Comparison of ENCODE assay signal across 22 cellular contexts in genomic region chr4:184274288-184274951, GRCh38. TPM values are rescaled to one million over a fixed set of nuclear protein-coding genes. Genes with fewer than 3 reads are reported as not detected.
A peak's percentile ranks its signal among the peaks of the same experiment; 100 is the strongest.
DNase-seq lines count a peak whose midpoint lies in the region; ATAC-seq, FAIRE-seq and TF ChIP-seq lines count a peak whose summit lies in the region.
"Had no signal": no experiment of that assay in that cellular context is flagged by ENCODE, and none has a peak within 500 bp of the region (broad histone marks: within the 10 kb centered on the region; RNA-seq: fewer than 3 reads in every experiment).

No MANE protein-coding gene starts in this region.

- H3K9me3 ChIP-seq in H9 (ENCODE audit: control insufficient read depth, low read depth, low read length) (peaks cover 7% of the 10 kb centered on the region), H1 (ENCODE audit: insufficient read depth in 2 of 2, low read depth in 1 of 2, low read length in 1 of 2) (peaks cover 12 to 17% of the 10 kb centered on the region in 2 experiments), osteoblast (ENCODE audit: low read depth, low read length) (no peaks in the 10 kb centered on the region)
- H3K9me3 ChIP-seq: psoas muscle, vagina had no signal

- H4K91ac ChIP-seq in H9 (ENCODE audit: insufficient read length, low read depth, low read length) (no peak overlapping the region), H1 (replicated peaks; ENCODE audit: insufficient read length, low read length) (peak overlapping the region; percentile 86)

- H3K79me2 ChIP-seq in H9 (ENCODE audit: insufficient read depth, low read length) (no peaks in the 10 kb centered on the region), H1 (ENCODE audit: control insufficient read depth in 1 of 2, insufficient read depth in 2 of 2, low read length in 2 of 2) (no peaks in the 10 kb centered on the region), osteoblast (ENCODE audit: insufficient read depth, low read length) (no peaks in the 10 kb centered on the region)

- H2BK5ac ChIP-seq in H9 (ENCODE audit: insufficient read length, low read length) (no peak overlapping the region), H1 (ENCODE audit: low read depth, low read length) (0 out of 2 replicates have a peak overlapping the region, but pooled peaks have one; percentile 9)

- H4K8ac ChIP-seq in H9 (replicated peaks; ENCODE audit: insufficient read length, low read depth, low read length) (no peak overlapping the region), H1 (ENCODE audit: extremely low read depth, insufficient read depth, low read length) (no peak overlapping the region; the same call in 1 of the 2 replicates)

- FAIRE-seq in H1 (lab: Jason Lieb, UNC), result no peak
- FAIRE-seq: endometrium, keratinocyte had no signal

- H3K56ac ChIP-seq in H9 (ENCODE audit: insufficient read length, low read depth, low read length), result no peak overlapping the region
- peak overlapping the region; percentile 33 for H3K56ac ChIP-seq in H1 (replicated peaks; ENCODE audit: insufficient read length, low read depth, low read length)

- H3T11ph ChIP-seq in H9 (ENCODE audit: low read length), result no peak overlapping the region

- H3K4me3 Mint-ChIP-seq in H9, result no peak overlapping the region
- H3K4me3 Mint-ChIP-seq: activated CD8-positive, alpha-beta T cell treated with anti-CD3 and anti-CD28 coated beads for 36 hours; activated naive CD4-positive, alpha-beta T cell treated with anti-CD3 and anti-CD28 coated beads, Interleukin-2, amount 50 U/mL, for 24 hours; central memory CD8-positive, alpha-beta T cell; T-helper 2 cell treated with Interferon-gamma antibody and Interleukin-4, amounts not matched to agents 5 μg/mL and 100 μg/mL, for 36 hours had no signal

- H3K14ac ChIP-seq in H9 (ENCODE audit: insufficient read depth, low read length) (peak overlapping the region; percentile 62), H1 (ENCODE audit: insufficient read length) (no peak overlapping the region)

- H2BK12ac ChIP-seq in H9 (ENCODE audit: insufficient read length, low read depth, low read length), result no peak overlapping the region
- no peak overlapping the region for H2BK12ac ChIP-seq in H1 (ENCODE audit: low read depth, low read length)

- no peak overlapping the region for H3K9ac ChIP-seq in H9 (ENCODE audit: extremely low read depth, insufficient read length, low read length)
- no peak overlapping the region for H3K9ac ChIP-seq in H1 (replicated peaks in 1 of 4; ENCODE audit: extremely low read depth in 1 of 4, low read depth in 3 of 4, low read length in 3 of 4)

- no peak for TF ChIP-seq POLR2A in H1 (IDR thresholded peaks at IDR 0.05; ENCODE audit: control extremely low read depth in 1 of 2, low read depth in 2 of 2, low read length in 2 of 2)

- H2BK15ac ChIP-seq in H9 (ENCODE audit: low read depth, low read length) (peak overlapping the region; percentile 81; the same call in 1 of the 2 replicates), H1 (ENCODE audit: low read length) (no peak overlapping the region)

- H3K36me3 Mint-ChIP-seq in H9 (ENCODE audit: insufficient read depth in 1 of 3, low read depth in 3 of 3), result peaks cover 14 to 33% (median 14%) of the 10 kb centered on the region in 3 experiments

- POLR2A ChIA-PET in H1 (lab: Charles Lee; ENCODE audit: partially characterized antibody), result interaction anchor here (0.6 to 1.7 kb wide), 2 partner anchors 62 to 363 kb away, joined by 3 read pairs; no protein-coding TSS in a partner anchor
- POLR2A ChIA-PET in GM10248 (lab: Yijun Ruan, JAX), result interaction anchor here (0.6 to 1.6 kb wide), 3 partner anchors 9 to 460 kb away, joined by 3 to 5 read pairs (median 3); partner anchors contain the start of gene CENPU

- H3K4me2 ChIP-seq in H9 (ENCODE audit: insufficient read depth, insufficient read length, low read length) (no peak overlapping the region), H1 (ENCODE audit: insufficient read depth in 1 of 2, low read depth in 2 of 2, low read length in 2 of 2) (no peak overlapping the region), osteoblast (ENCODE audit: insufficient read depth, low read length) (no peak overlapping the region)

- H3K4me1 ChIP-seq in H9 (ENCODE audit: insufficient read depth, low read length) (no peaks in the 10 kb centered on the region), H1 (replicated peaks in 1 of 4; ENCODE audit: control insufficient read depth in 3 of 4, insufficient read depth in 4 of 4, low read length in 3 of 4) (no peaks in the 10 kb centered on the region; a peak in 1 of 7 replicates), osteoblast (ENCODE audit: insufficient read depth, low read length) (peaks cover 11% of the 10 kb centered on the region)
- H3K4me1 ChIP-seq: psoas muscle, vagina had no signal

- no peak overlapping the region for H3K27ac Mint-ChIP-seq in H9
- H3K27ac Mint-ChIP-seq: activated CD8-positive, alpha-beta T cell treated with anti-CD3 and anti-CD28 coated beads for 36 hours; activated naive CD4-positive, alpha-beta T cell treated with anti-CD3 and anti-CD28 coated beads, Interleukin-2, amount 50 U/mL, for 24 hours; T-helper 2 cell treated with Interferon-gamma antibody and Interleukin-4, amounts not matched to agents 5 μg/mL and 100 μg/mL, for 36 hours had no signal

- no CpG with 5 or more reads among the region's 6 CpGs for WGBS in H9 (ENCODE audit: extremely low coverage, insufficient read length, low lambda C conversion rate)
- WGBS in H1 (ENCODE audit: extremely low coverage in 1 of 2, insufficient coverage in 1 of 2, insufficient read length in 1 of 2, insufficient replicate concordance in 2 of 2, low coverage in 1 of 2, low lambda C conversion rate in 2 of 2, missing lambda C conversion rate in 1 of 2), 2 experiments, result 87% methylated on average over 6 of the region's 6 CpGs; no CpG with 5 or more reads in 1 of the 2 experiments

- ATAC-seq in GM21717 (IDR thresholded peaks at IDR 0.05; ENCODE audit: unreplicated experiment) (no peak), HG03097 (IDR thresholded peaks at IDR 0.05; ENCODE audit: low FRiP score, unreplicated experiment) (no peak)

- H3K9me3 Mint-ChIP-seq in H9, result peaks cover 38 to 40% of the 10 kb centered on the region in 2 experiments

- TF ChIP-seq CTCF in H9 (conservative IDR thresholded peaks at IDR 0.05) (no peak), H1 (IDR thresholded peaks at IDR 0.05; ENCODE audit: control extremely low read depth in 1 of 3, insufficient read depth in 1 of 3, low read depth in 1 of 3, low read length in 3 of 3) (no peak), osteoblast (IDR thresholded peaks at IDR 0.05; ENCODE audit: extremely low read depth, low read depth, low read length) (no peak), GM10248 (IDR thresholded peaks at IDR 0.05; ENCODE audit: control extremely low read depth, extremely low read depth, low read depth, missing control alignments) (no peak)

- no peaks in the 10 kb centered on the region for H3K36me3 ChIP-seq in H1 (ENCODE audit: control insufficient read depth in 2 of 4, insufficient read depth in 4 of 4, low read length in 3 of 4)
- no peaks in the 10 kb centered on the region for H3K36me3 ChIP-seq in osteoblast (ENCODE audit: insufficient read depth, low read length)
- H3K36me3 ChIP-seq: vagina had no signal

- H2BK120ac ChIP-seq in H9 (ENCODE audit: low read depth, low read length, poor library complexity, severe bottlenecking) (no peak overlapping the region), H1 (replicated peaks; ENCODE audit: low read depth, low read length) (no peak overlapping the region)

- no peak overlapping the region for H3K4me3 ChIP-seq in H1 (ENCODE audit: extremely low read depth in 1 of 4, insufficient read depth in 2 of 4, low read depth in 3 of 4, low read length in 4 of 4)
- no peak overlapping the region for H3K4me3 ChIP-seq in osteoblast (ENCODE audit: insufficient read depth, low read length)
- H3K4me3 ChIP-seq: psoas muscle, vagina had no signal

- H3K27ac ChIP-seq in H9 (ENCODE audit: insufficient read length, low read depth, low read length) (no peak overlapping the region), H1 (ENCODE audit: low read depth, low read length) (no peak overlapping the region), osteoblast (ENCODE audit: low read depth, low read length) (peak overlapping the region; percentile 5)
- H3K27ac ChIP-seq: C4-2B, psoas muscle, vagina had no signal

- H3K4ac ChIP-seq in H9 (ENCODE audit: low read depth, low read length) (no peak overlapping the region), H1 (replicated peaks; ENCODE audit: insufficient read length, low read depth, low read length) (no peak overlapping the region)

- no peak overlapping the region for H3K23ac ChIP-seq in H9 (ENCODE audit: insufficient read length, low read depth, low read length)
- no peak overlapping the region for H3K23ac ChIP-seq in H1 (ENCODE audit: insufficient read length)

- no peaks in the 10 kb centered on the region for H4K20me1 ChIP-seq in H9 (ENCODE audit: control insufficient read depth, insufficient read depth, insufficient read length)
- H4K20me1 ChIP-seq in H1 (replicated peaks in 1 of 2; ENCODE audit: control insufficient read depth in 1 of 2, insufficient read depth in 2 of 2, low read length in 2 of 2), result no peaks in the 10 kb centered on the region
- H4K20me1 ChIP-seq in osteoblast (ENCODE audit: insufficient read depth, low read length), result no peaks in the 10 kb centered on the region

- H2AK5ac ChIP-seq in H9 (ENCODE audit: insufficient read length, low read length), result no peak overlapping the region
- no peak overlapping the region for H2AK5ac ChIP-seq in H1 (ENCODE audit: low read depth, low read length)

- H2BK20ac ChIP-seq in H9 (ENCODE audit: low read depth, low read length, poor library complexity, severe bottlenecking) (no peak overlapping the region), H1 (ENCODE audit: low read length) (no peak overlapping the region)

- no peak for TF ChIP-seq RAD21 in H1 (IDR thresholded peaks at IDR 0.05 in 1 of 2, conservative IDR thresholded peaks at IDR 0.05 in 1 of 2; ENCODE audit: low read depth in 2 of 2, low read length in 2 of 2)

- peaks cover 9% of the 10 kb centered on the region for H3K27me3 Mint-ChIP-seq in H9 (ENCODE audit: low read depth)
- H3K27me3 Mint-ChIP-seq: activated CD8-positive, alpha-beta T cell treated with anti-CD3 and anti-CD28 coated beads for 36 hours; activated naive CD4-positive, alpha-beta T cell treated with anti-CD3 and anti-CD28 coated beads, Interleukin-2, amount 50 U/mL, for 24 hours; central memory CD8-positive, alpha-beta T cell had no signal

- H2AFZ ChIP-seq in H9 (ENCODE audit: low read length) (peak overlapping the region; percentile 63), H1 (ENCODE audit: low read length) (0 out of 2 replicates have a peak overlapping the region, but pooled peaks have one; percentile 17), osteoblast (ENCODE audit: low read length) (peak overlapping the region; percentile 92)

- no peak overlapping the region for H4K5ac ChIP-seq in H9 (ENCODE audit: insufficient read length, low read depth, low read length)
- H4K5ac ChIP-seq in H1 (ENCODE audit: insufficient read length, low read depth, low read length), result peak overlapping the region; percentile 35

- no peaks in the 10 kb centered on the region for H3K79me1 ChIP-seq in H9 (ENCODE audit: insufficient read depth, low read depth, low read length, poor library complexity, severe bottlenecking)
- H3K79me1 ChIP-seq in H1 (ENCODE audit: low read depth, low read length), result no peaks in the 10 kb centered on the region

- H3K18ac ChIP-seq in H9 (ENCODE audit: insufficient read length, low read depth, low read length) (no peak overlapping the region), H1 (ENCODE audit: extremely low read depth, low read length) (0 out of 2 replicates have a peak overlapping the region, but pooled peaks have one; percentile 55)

- H3K27me3 ChIP-seq in H9 (ENCODE audit: insufficient read depth, low read length) (no peaks in the 10 kb centered on the region), H1 (replicated peaks in 1 of 4; ENCODE audit: control insufficient read depth in 3 of 4, extremely low read depth in 1 of 4, insufficient read depth in 3 of 4, low read length in 3 of 4) (no peaks in the 10 kb centered on the region), osteoblast (ENCODE audit: insufficient read depth, low read length) (no peaks in the 10 kb centered on the region)
- H3K27me3 ChIP-seq: vagina had no signal

- H3K23me2 ChIP-seq in H9 (ENCODE audit: insufficient read length, low read depth, low read length, poor library complexity, severe bottlenecking), result no peaks in the 10 kb centered on the region
- peaks cover 3% of the 10 kb centered on the region; the same call in 1 of the 2 replicates for H3K23me2 ChIP-seq in H1 (ENCODE audit: low read depth, low read length)

- CTCF ChIA-PET in H1 (lab: Charles Lee; ENCODE audit: partially characterized antibody), result interaction anchor here (0.6 to 1.2 kb wide), 3 partner anchors 9 to 272 kb away, joined by 3 read pairs; no protein-coding TSS in a partner anchor
- CTCF ChIA-PET in GM10248 (lab: Yijun Ruan, JAX), result interaction anchor here (0.8 to 4.9 kb wide), 11 partner anchors 8 to 370 kb away, joined by 3 to 44 read pairs (median 3); no protein-coding TSS in a partner anchor

- peaks cover 6 to 17% of the 10 kb centered on the region in 2 experiments; a peak in 3 of 4 replicates for H3K4me1 Mint-ChIP-seq in H9
- H3K4me1 Mint-ChIP-seq: central memory CD8-positive, alpha-beta T cell had no signal

- DNase-seq in EH (ENCODE audit: low read depth) (peak; percentile 46), H9 (peak; percentile 22), H1 (ENCODE audit: low read depth in 1 of 2, low spot score in 2 of 2) (no peak), osteoblast (ENCODE audit: insufficient read length, low spot score, missing footprints) (no peak), GM10248 (ENCODE audit: extremely low spot score) (no peak), ecto neural progenitor cell (ENCODE audit: low spot score) (no peak)
- DNase-seq: activated CD8-positive, alpha-beta T cell treated with anti-CD3 and anti-CD28 coated beads for 36 hours; H7; NCI-H187; NCI-H748 treated with DMSO at 0.1 percent for 48 hours; psoas muscle; RPMI8226; stimulated activated CD4-positive, alpha-beta T cell treated with anti-CD3 and anti-CD28 coated beads, Interleukin-2, amount 100 ng/mL, for 24 hours had no signal

- TF ChIP-seq EP300 in H1 (IDR thresholded peaks at IDR 0.05; ENCODE audit: borderline replicate concordance in 1 of 2, low read depth in 2 of 2, low read length in 2 of 2), result no peak

RNA-seq across cellular contexts. Expression of gene ENPP6, which starts 56.7 kb away (rescaled TPM):
- total RNA-seq in H9 (2021) (0.09 TPM in 1 of 2 replicates, not detected in the other), osteoblast (under 0.01 TPM in 1 of 2 replicates, not detected in the other)
- total RNA-seq in H1 (2021; fragmentation: NEBNext Ultra II Directional; extraction: Animal tissue kit (Norgen Biotek cat#: 25700)), result 0.20 and 0.23 TPM in 2 replicates
- 0.08 and 0.11 TPM in 2 replicates for polyA plus RNA-seq in H1 (2011; rRNA removed)
- polyA plus RNA-seq in H1 (2011; cell fraction: cytosol; rRNA removed), result 0.12 TPM
- 0.11 TPM for polyA plus RNA-seq in H1 (2011; cell fraction: nucleus; rRNA removed)
- polyA plus RNA-seq in H1 (2012, experiment 1 of 2), result 0.07 to 0.23 TPM (median 0.18 TPM) in 3 of 4 replicates, not detected in the other
- 0.08 TPM for polyA plus RNA-seq in H1 (2012, experiment 2 of 2)
- polyA plus RNA-seq in H1 (2013, experiment 1 of 2), result 0.20 TPM
- 0.11 TPM for polyA plus RNA-seq in H1 (2013, experiment 2 of 2)
- polyA minus RNA-seq in H1 (2011; rRNA and poly(A)+ RNA removed), result 0.19 and 0.22 TPM in 2 replicates
- polyA minus RNA-seq in H1 (2011; cell fraction: cytosol; rRNA and poly(A)+ RNA removed), result not detected
- polyA minus RNA-seq in H1 (2011; cell fraction: nucleus; rRNA and poly(A)+ RNA removed), result 0.40 TPM
- total RNA-seq: H7 had no signal
- polyA plus RNA-seq: keratinocyte had no signal

Comparison
In these comparisons a context has a peak if more than half of its experiments do, and no peak if none do; other contexts are left out.
1. DNase-seq: peak in EH (single experiment) and H9 (single experiment); none in H1 (0 of 2), osteoblast (single experiment), GM10248 (single experiment) and ecto neural progenitor cell (single experiment).
2. H2AFZ ChIP-seq: peak in every context shown above with its lines; median percentile 92 in osteoblast; 63 in H9; 17 in H1.